Comparison of ENCODE assay signal across 12 cellular contexts in genomic region chr1:66938618-66939017, GRCh38. TPM values are rescaled to one million over a fixed set of nuclear protein-coding genes. Genes with fewer than 3 reads are reported as not detected.
A peak's percentile ranks its signal among the peaks of the same experiment; 100 is the strongest.
DNase-seq lines count a peak whose midpoint lies in the region; ATAC-seq and TF ChIP-seq lines count a peak whose summit lies in the region.
"Had no signal": no experiment of that assay in that cellular context is flagged by ENCODE, and none has a peak within 500 bp of the region (broad histone marks: within the 10 kb centered on the region; RNA-seq: fewer than 3 reads in every experiment).

No MANE protein-coding gene starts in this region.

- H3K4me3 Mint-ChIP-seq in activated T-helper 17 cell treated with anti-CD3 and anti-CD28 coated beads, Interleukin-2, amount 50 U/mL, for 72 hours: peak overlapping the region; percentile 28
- no peak overlapping the region for H3K4me3 Mint-ChIP-seq in activated CD8-positive, alpha-beta T cell treated with anti-CD3 and anti-CD28 coated beads for 36 hours
- H3K4me3 Mint-ChIP-seq: nephron progenitor cell had no signal

- intact Hi-C loops in activated CD8-positive, alpha-beta T cell treated with anti-CD3 and anti-CD28 coated beads for 36 hours (cut with micrococcal nuclease): loop anchor here (10.0 kb wide), 1 partner anchor 654 kb away; no protein-coding TSS in a partner anchor

- no peaks in the 10 kb centered on the region for H3K27me3 Mint-ChIP-seq in activated T-helper 17 cell treated with anti-CD3 and anti-CD28 coated beads, Interleukin-2, amount 50 U/mL, for 72 hours
- H3K27me3 Mint-ChIP-seq in activated CD8-positive, alpha-beta T cell treated with anti-CD3 and anti-CD28 coated beads for 36 hours: no peaks in the 10 kb centered on the region

- H3K9me3 Mint-ChIP-seq in activated T-helper 17 cell treated with anti-CD3 and anti-CD28 coated beads, Interleukin-2, amount 50 U/mL, for 72 hours: no peaks in the 10 kb centered on the region
- no peaks in the 10 kb centered on the region for H3K9me3 Mint-ChIP-seq in activated CD8-positive, alpha-beta T cell treated with anti-CD3 and anti-CD28 coated beads for 36 hours
- H3K9me3 Mint-ChIP-seq: nephron progenitor cell had no signal

- CTCF ChIA-PET in activated CD8-positive, alpha-beta T cell treated with anti-CD3 and anti-CD28 coated beads for 36 hours (lab: Charles Lee): no interaction called here

- no peaks in the 10 kb centered on the region for H3K4me1 ChIP-seq in BE2C

- no peak overlapping the region for H3K4me3 ChIP-seq in BE2C (ENCODE audit: low read depth, low read length)
- H3K4me3 ChIP-seq: colonic mucosa had no signal

- H3K36me3 Mint-ChIP-seq in activated T-helper 17 cell treated with anti-CD3 and anti-CD28 coated beads, Interleukin-2, amount 50 U/mL, for 72 hours (ENCODE audit: low read depth): peaks cover 80% of the 10 kb centered on the region
- peaks cover 34% of the 10 kb centered on the region for H3K36me3 Mint-ChIP-seq in activated CD8-positive, alpha-beta T cell treated with anti-CD3 and anti-CD28 coated beads for 36 hours (ENCODE audit: low read depth)

- no peak overlapping the region for H3K27ac Mint-ChIP-seq in activated T-helper 17 cell treated with anti-CD3 and anti-CD28 coated beads, Interleukin-2, amount 50 U/mL, for 72 hours
- no peak overlapping the region for H3K27ac Mint-ChIP-seq in activated CD8-positive, alpha-beta T cell treated with anti-CD3 and anti-CD28 coated beads for 36 hours
- H3K27ac Mint-ChIP-seq: nephron progenitor cell had no signal

- peaks cover 45% of the 10 kb centered on the region for H3K4me1 Mint-ChIP-seq in activated T-helper 17 cell treated with anti-CD3 and anti-CD28 coated beads, Interleukin-2, amount 50 U/mL, for 72 hours
- H3K4me1 Mint-ChIP-seq in activated CD8-positive, alpha-beta T cell treated with anti-CD3 and anti-CD28 coated beads for 36 hours (ENCODE audit: low read depth): peaks cover 77% of the 10 kb centered on the region

- no peaks in the 10 kb centered on the region for H3K9me3 ChIP-seq in BE2C
- H3K9me3 ChIP-seq: colonic mucosa had no signal

- TF ChIP-seq CTCF in BE2C (IDR thresholded peaks at IDR 0.05; ENCODE audit: low read depth, low read length): no peak
- no peak for TF ChIP-seq CTCF in activated CD8-positive, alpha-beta T cell treated with anti-CD3 and anti-CD28 coated beads for 36 hours (IDR thresholded peaks at IDR 0.05)

- no peaks in the 10 kb centered on the region for H3K36me3 ChIP-seq in BE2C
- H3K36me3 ChIP-seq: colonic mucosa had no signal

- ATAC-seq in activated T-helper 17 cell treated with anti-CD3 and anti-CD28 coated beads, Interleukin-2, amount 50 U/mL, for 72 hours (replicated peaks): no peak
- no peak for ATAC-seq in HG03108 (IDR thresholded peaks at IDR 0.05; ENCODE audit: unreplicated experiment)
- no peak for ATAC-seq in activated CD8-positive, alpha-beta T cell treated with anti-CD3 and anti-CD28 coated beads for 36 hours
- ATAC-seq: left cardiac atrium had no signal

- POLR2A ChIA-PET in activated CD8-positive, alpha-beta T cell treated with anti-CD3 and anti-CD28 coated beads for 36 hours (lab: Charles Lee): interaction anchor here (0.8 kb wide), 1 partner anchor 10 kb away, joined by 4 read pairs; no protein-coding TSS in a partner anchor

- H3K27me3 ChIP-seq in BE2C: no peaks in the 10 kb centered on the region
- H3K27me3 ChIP-seq: colonic mucosa had no signal

- DNase-seq in ELR (ENCODE audit: low read depth) (peak; percentile 73), LHCN-M2 (ENCODE audit: low read depth) (peak; percentile 50), iris pigment epithelial cell (ENCODE audit: low read depth) (peak; percentile 54), BE2C (no peak)
- no peak for DNase-seq in activated CD8-positive, alpha-beta T cell treated with anti-CD3 and anti-CD28 coated beads for 36 hours
- DNase-seq: activated CD4-positive, CD25-positive, alpha-beta regulatory T cell; colonic mucosa; foreskin melanocyte; left cardiac atrium; nephron progenitor cell had no signal

RNA-seq across cellular contexts. Expression of gene MIER1, which starts 13.8 kb away (rescaled TPM):
- total RNA-seq in LHCN-M2 (2014; rRNA removed): 33.4 and 34.2 TPM in 2 replicates
- polyA plus RNA-seq in LHCN-M2 (2012): 11.2 TPM
- 10 to 100 TPM; 44.7 to 60.0 TPM for total RNA-seq in activated T-helper 17 cell treated with anti-CD3 and anti-CD28 coated beads, Interleukin-2, amount 50 U/mL, for 72 hours
- polyA plus RNA-seq in BE2C (2012; ENCODE audit: insufficient read depth, insufficient read length, low read depth): 6.5 TPM
- 10 to 100 TPM; 39.8 to 41.8 TPM for total RNA-seq in activated CD8-positive, alpha-beta T cell treated with anti-CD3 and anti-CD28 coated beads for 36 hours

RNA-seq across cellular contexts. Expression of gene DNAI4, which starts 14.0 kb away (rescaled TPM):
- total RNA-seq in LHCN-M2 (2014; rRNA removed): 2.4 and 3.6 TPM in 2 replicates
- 1.3 TPM for polyA plus RNA-seq in LHCN-M2 (2012)
- total RNA-seq in activated T-helper 17 cell treated with anti-CD3 and anti-CD28 coated beads, Interleukin-2, amount 50 U/mL, for 72 hours: 1 to 10 TPM in 1 of 2 donors, under 1 TPM in 1; 0.65 to 1.4 TPM
- polyA plus RNA-seq in BE2C (2012; ENCODE audit: insufficient read depth, insufficient read length, low read depth): 1.2 TPM
- total RNA-seq in activated CD8-positive, alpha-beta T cell treated with anti-CD3 and anti-CD28 coated beads for 36 hours: 1 to 10 TPM; 1.0 to 1.7 TPM

Comparison
In these comparisons a context has a peak if more than half of its experiments do, and no peak if none do; other contexts are left out.
1. DNase-seq: peak in ELR (single experiment), LHCN-M2 (single experiment) and iris pigment epithelial cell (single experiment); none in BE2C (single experiment) and activated CD8-positive, alpha-beta T cell treated with anti-CD3 and anti-CD28 coated beads for 36 hours (single experiment).